8 cellular contexts compared by ENCODE assay signal in genomic region chr17:68247445-68248198, GRCh38. TPM values are rescaled to one million over a fixed set of nuclear protein-coding genes. Genes with fewer than 3 reads are reported as not detected.
DNase-seq lines count a peak whose midpoint lies in the region; ATAC-seq lines count a peak whose summit lies in the region.

A gene with protein sequence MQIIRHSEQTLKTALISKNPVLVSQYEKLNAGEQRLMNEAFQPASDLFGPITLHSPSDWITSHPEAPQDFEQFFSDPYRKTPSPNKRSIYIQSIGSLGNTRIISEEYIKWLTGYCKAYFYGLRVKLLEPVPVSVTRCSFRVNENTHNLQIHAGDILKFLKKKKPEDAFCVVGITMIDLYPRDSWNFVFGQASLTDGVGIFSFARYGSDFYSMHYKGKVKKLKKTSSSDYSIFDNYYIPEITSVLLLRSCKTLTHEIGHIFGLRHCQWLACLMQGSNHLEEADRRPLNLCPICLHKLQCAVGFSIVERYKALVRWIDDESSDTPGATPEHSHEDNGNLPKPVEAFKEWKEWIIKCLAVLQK (plus strand): TSS chr17:68248043. CDS start chr17:68250188, 2,145 bp downstream.

- ATAC-seq in GM21367 (IDR thresholded peaks at IDR 0.05; ENCODE audit: unreplicated experiment) = peak; percentile 86

- peak; percentile 92 for DNase-seq in COLO668 (lab: John Stamatoyannopoulos, UW; ENCODE audit: unreplicated experiment)
- DNase-seq in HT1080 (ENCODE audit: low read depth) = peak; percentile 88
- DNase-seq in NOMO-1 (lab: John Stamatoyannopoulos, UW; ENCODE audit: unreplicated experiment in 2 of 2) = peak; percentile 78 to 91
- peak; percentile 97 for DNase-seq in effector CD8-positive, alpha-beta T cell (lab: John Stamatoyannopoulos, UW)
- peak; percentile 96 to 97 for DNase-seq in lung microvascular endothelial cell (ENCODE audit: low read depth in 2 of 2)
- peak; percentile 91 to 97 (median 95) for DNase-seq in stimulated activated CD4-positive, alpha-beta T cell treated with anti-CD3 and anti-CD28 coated beads, TNF-alpha, amount 100 ng/mL, for 48 hours (ENCODE audit: low read depth in 3 of 3)

- POLR2A ChIA-PET in activated CD8-positive, alpha-beta memory T cell treated with anti-CD3 and anti-CD28 coated beads for 36 hours (lab: Charles Lee) = interaction anchor here (0.6 to 4.0 kb wide), 19 partner anchors 11 to 884 kb away, joined by 3 to 70 read pairs (median 5); partner anchors contain the start of genes ARSG, KPNA2, SLC16A6 and WIPI1

- CTCF ChIA-PET in activated CD8-positive, alpha-beta memory T cell treated with anti-CD3 and anti-CD28 coated beads for 36 hours (lab: Charles Lee) = interaction anchor here (0.6 to 3.4 kb wide), 17 partner anchors 8 to 598 kb away, joined by 3 to 15 read pairs (median 4); no protein-coding TSS in a partner anchor

RNA-seq across cellular contexts. Expression of the gene that starts here (rescaled TPM):
- total RNA-seq in HT1080 (2014; rRNA removed; shearing (Covaris generic)) = 51.0 and 62.4 TPM in 2 replicates
- 99.1 and 108 TPM in 2 replicates for polyA plus RNA-seq in HT1080 (2015; cell fraction: cytosol; rRNA removed)
- polyA plus RNA-seq in HT1080 (2015; cell fraction: nucleus; rRNA removed) = 67.1 and 71.9 TPM in 2 replicates
- 100 to 1,000 TPM; 118 to 121 TPM for total RNA-seq in activated CD8-positive, alpha-beta memory T cell treated with anti-CD3 and anti-CD28 coated beads for 36 hours
- total RNA-seq in lung microvascular endothelial cell = 28.8 and 33.8 TPM in 2 replicates

Comparison
In these comparisons a context has a peak if more than half of its experiments do, and no peak if none do; other contexts are left out.
1. Peak in every context shown above with its lines: DNase-seq and ATAC-seq.